ENCODE assay signal across 29 cellular contexts in genomic region chr16:10136916-10137315, GRCh38. TPM values are rescaled to one million over a fixed set of nuclear protein-coding genes. Genes with fewer than 3 reads are reported as not detected.
"Had no signal": no experiment of that assay in that cellular context is flagged by ENCODE, and none has a peak within 500 bp of the region (broad histone marks: within the 10 kb centered on the region; RNA-seq: fewer than 3 reads in every experiment).

No MANE protein-coding gene starts in this region.

- H3K4me1 Mint-ChIP-seq: activated CD4-positive, alpha-beta memory T cell treated with anti-CD3 and anti-CD28 coated beads, Interleukin-2, amount 10 ng/mL, durations not matched to agents 7 days and 5 days; activated CD4-positive, alpha-beta T cell treated with anti-CD3 and anti-CD28 coated beads, Interleukin-2, amount 10 ng/mL, durations not matched to agents 7 days and 5 days; central memory CD8-positive, alpha-beta T cell; T-helper 17 cell had no signal

- H3K27ac Mint-ChIP-seq: activated CD4-positive, alpha-beta memory T cell treated with anti-CD3 and anti-CD28 coated beads, Interleukin-2, amount 10 ng/mL, durations not matched to agents 7 days and 5 days; activated CD4-positive, alpha-beta T cell treated with anti-CD3 and anti-CD28 coated beads, Interleukin-2, amount 10 ng/mL, durations not matched to agents 7 days and 5 days; activated T-cell treated with anti-CD3 and anti-CD28 coated beads, Interleukin-2, amount 50 U/mL, for 24 hours; dendritic cell treated with granulocyte-macrophage colony-stimulating factor and Interleukin-4, amounts not matched to agents 40 ng/mL and 50 ng/mL, for 4 days; naive B cell; T-helper 17 cell had no signal

- H3K27me3 Mint-ChIP-seq: activated CD4-positive, alpha-beta memory T cell treated with anti-CD3 and anti-CD28 coated beads, Interleukin-2, amount 10 ng/mL, durations not matched to agents 7 days and 5 days; activated CD4-positive, alpha-beta T cell treated with anti-CD3 and anti-CD28 coated beads, Interleukin-2, amount 10 ng/mL, durations not matched to agents 7 days and 5 days; activated T-cell treated with anti-CD3 and anti-CD28 coated beads, Interleukin-2, amount 50 U/mL, for 24 hours; central memory CD8-positive, alpha-beta T cell; dendritic cell treated with granulocyte-macrophage colony-stimulating factor and Interleukin-4, amounts not matched to agents 40 ng/mL and 50 ng/mL, for 4 days had no signal

- H3K4me3 ChIP-seq: esophagus muscularis mucosa, heart right ventricle, pancreas, psoas muscle, right atrium auricular region, spleen, testis, transverse colon had no signal

- ATAC-seq: foreskin keratinocyte; heart right ventricle; left cardiac atrium; left ventricle myocardium superior; pancreas; psoas muscle; stimulated activated naive CD8-positive, alpha-beta T cell treated with anti-CD3 and anti-CD28 coated beads, Interleukin-15, Interleukin-2, amounts not matched to agents 100 U/mL and 50 U/mL, for 24 hours; T-helper 17 cell had no signal

- H3K4me3 Mint-ChIP-seq: activated CD4-positive, alpha-beta memory T cell treated with anti-CD3 and anti-CD28 coated beads, Interleukin-2, amount 10 ng/mL, durations not matched to agents 7 days and 5 days; activated CD4-positive, alpha-beta T cell treated with anti-CD3 and anti-CD28 coated beads, Interleukin-2, amount 10 ng/mL, durations not matched to agents 7 days and 5 days; activated T-cell treated with anti-CD3 and anti-CD28 coated beads, Interleukin-2, amount 50 U/mL, for 24 hours; central memory CD8-positive, alpha-beta T cell; dendritic cell treated with granulocyte-macrophage colony-stimulating factor and Interleukin-4, amounts not matched to agents 40 ng/mL and 50 ng/mL, for 4 days; naive B cell; T-helper 17 cell had no signal

- H3K9me3 Mint-ChIP-seq: activated CD4-positive, alpha-beta memory T cell treated with anti-CD3 and anti-CD28 coated beads, Interleukin-2, amount 10 ng/mL, durations not matched to agents 7 days and 5 days; activated CD4-positive, alpha-beta T cell treated with anti-CD3 and anti-CD28 coated beads, Interleukin-2, amount 10 ng/mL, durations not matched to agents 7 days and 5 days; activated T-cell treated with anti-CD3 and anti-CD28 coated beads, Interleukin-2, amount 50 U/mL, for 24 hours; central memory CD8-positive, alpha-beta T cell; dendritic cell treated with granulocyte-macrophage colony-stimulating factor and Interleukin-4, amounts not matched to agents 40 ng/mL and 50 ng/mL, for 4 days had no signal

- DNase-seq: activated CD4-positive, alpha-beta memory T cell treated with anti-CD3 and anti-CD28 coated beads, Interleukin-2, amount 10 ng/mL, durations not matched to agents 7 days and 5 days; activated CD4-positive, alpha-beta T cell treated with anti-CD3 and anti-CD28 coated beads for 1 hour; activated CD4-positive, alpha-beta T cell treated with anti-CD3 and anti-CD28 coated beads, Interleukin-2, amount 10 ng/mL, durations not matched to agents 7 days and 5 days; activated CD8-positive, alpha-beta memory T cell treated with anti-CD3 and anti-CD28 coated beads, Interleukin-2, amount 50 U/mL, for 48 hours; activated gamma-delta T cell; activated naive CD4-positive, alpha-beta T cell treated with anti-CD3 and anti-CD28 coated beads, Interleukin-2, amount 50 U/mL, for 16 hours; activated T-cell treated with anti-CD3 and anti-CD28 coated beads, Interleukin-2, amount 50 U/mL, for 24 hours; amniotic stem cell; foreskin keratinocyte; heart right ventricle; left cardiac atrium; left ventricle myocardium superior; naive B cell; nucleus accumbens; pancreas; psoas muscle; spleen; stimulated activated naive CD8-positive, alpha-beta T cell treated with anti-CD3 and anti-CD28 coated beads, Interleukin-15, Interleukin-2, amounts not matched to agents 100 U/mL and 50 U/mL, for 24 hours; T-helper 17 cell; T1000; testis; transverse colon had no signal

- H3K36me3 ChIP-seq: esophagus muscularis mucosa, heart right ventricle, pancreas, right atrium auricular region, spleen, transverse colon had no signal

- H3K27me3 ChIP-seq: esophagus muscularis mucosa, foreskin keratinocyte, right atrium auricular region, testis, transverse colon had no signal

- FAIRE-seq: astrocyte, keratinocyte, pancreas had no signal

RNA-seq across cellular contexts. Expression of gene GRIN2A, which starts 45.3 kb away (rescaled TPM):
- total RNA-seq: activated CD4-positive, alpha-beta memory T cell treated with anti-CD3 and anti-CD28 coated beads, Interleukin-2, amount 10 ng/mL, durations not matched to agents 7 days and 5 days; activated CD4-positive, alpha-beta T cell treated with anti-CD3 and anti-CD28 coated beads, Interleukin-2, amount 10 ng/mL, durations not matched to agents 7 days and 5 days; foreskin keratinocyte; lung microvascular endothelial cell; T-helper 17 cell had no signal
